Comparison of ENCODE assay signal across 1 cellular context in the genomic region with DNA sequence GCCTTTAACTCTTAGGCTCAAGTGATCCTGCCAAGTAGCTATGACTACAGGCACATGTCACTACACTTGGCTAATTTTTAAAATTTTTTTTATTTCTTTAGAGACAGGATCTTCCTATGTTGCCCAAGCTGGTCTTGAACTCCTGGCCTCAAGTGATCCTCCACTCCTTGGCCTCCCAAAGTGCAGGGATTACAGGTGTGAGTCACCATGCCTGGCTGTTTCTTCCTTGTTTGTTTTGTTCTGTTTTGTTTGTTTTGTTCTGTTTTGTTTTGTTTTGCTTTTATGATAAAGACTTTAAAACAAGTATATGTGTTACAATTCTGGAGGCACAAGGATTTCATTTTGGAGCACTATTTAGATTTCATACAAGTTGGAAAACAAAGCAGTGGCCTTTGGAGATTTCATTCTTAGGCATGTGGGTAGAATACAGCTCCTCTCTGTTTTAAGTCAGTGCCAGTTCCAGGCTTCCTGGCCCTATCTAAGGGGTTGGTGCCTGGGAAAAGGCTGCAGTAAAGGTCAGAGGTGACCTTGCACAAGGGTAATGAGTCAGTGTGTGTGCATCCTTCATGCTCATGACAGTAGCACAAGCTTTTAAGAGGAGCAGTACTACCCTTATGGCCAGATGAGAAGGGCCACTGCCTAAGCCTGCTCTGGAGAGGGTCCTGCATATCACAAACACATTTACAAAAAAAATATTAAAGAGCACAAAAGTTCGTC.
A peak's percentile ranks its signal among the peaks of the same experiment; 100 is the strongest.
TF ChIP-seq lines count a peak whose summit lies in the region.

No MANE protein-coding gene starts in this region.

TF ChIP-seq in HepG2, 621 proteins besides CTCF, POLR2A, EP300 and RAD21 (continued from another document and continues in another):
- TF ChIP-seq, protein P1, sequence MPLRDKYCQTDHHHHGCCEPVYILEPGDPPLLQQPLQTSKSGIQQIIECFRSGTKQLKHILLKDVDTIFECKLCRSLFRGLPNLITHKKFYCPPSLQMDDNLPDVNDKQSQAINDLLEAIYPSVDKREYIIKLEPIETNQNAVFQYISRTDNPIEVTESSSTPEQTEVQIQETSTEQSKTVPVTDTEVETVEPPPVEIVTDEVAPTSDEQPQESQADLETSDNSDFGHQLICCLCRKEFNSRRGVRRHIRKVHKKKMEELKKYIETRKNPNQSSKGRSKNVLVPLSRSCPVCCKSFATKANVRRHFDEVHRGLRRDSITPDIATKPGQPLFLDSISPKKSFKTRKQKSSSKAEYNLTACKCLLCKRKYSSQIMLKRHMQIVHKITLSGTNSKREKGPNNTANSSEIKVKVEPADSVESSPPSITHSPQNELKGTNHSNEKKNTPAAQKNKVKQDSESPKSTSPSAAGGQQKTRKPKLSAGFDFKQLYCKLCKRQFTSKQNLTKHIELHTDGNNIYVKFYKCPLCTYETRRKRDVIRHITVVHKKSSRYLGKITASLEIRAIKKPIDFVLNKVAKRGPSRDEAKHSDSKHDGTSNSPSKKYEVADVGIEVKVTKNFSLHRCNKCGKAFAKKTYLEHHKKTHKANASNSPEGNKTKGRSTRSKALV (CRISPR knock-in tag; IDR thresholded peaks at IDR 0.05): no peak
- TF ChIP-seq THAP11 (CRISPR knock-in tag; IDR thresholded peaks at IDR 0.05): no peak
- TF ChIP-seq ZNF781 (CRISPR knock-in tag; IDR thresholded peaks at IDR 0.05; ENCODE audit: borderline replicate concordance, not compliant biosample characterization): no peak
- no peak for TF ChIP-seq TOE1 (CRISPR knock-in tag; IDR thresholded peaks at IDR 0.05)
- no peak for TF ChIP-seq ZNF33A (CRISPR knock-in tag; IDR thresholded peaks at IDR 0.05; ENCODE audit: borderline replicate concordance)
- no peak for TF ChIP-seq PTBP1 (IDR thresholded peaks at IDR 0.05; ENCODE audit: low read depth, low read length, poor library complexity, severe bottlenecking)
- TF ChIP-seq ZNF333 (CRISPR knock-in tag; IDR thresholded peaks at IDR 0.05; ENCODE audit: borderline replicate concordance): no peak
- TF ChIP-seq ZNF670 (CRISPR knock-in tag; IDR thresholded peaks at IDR 0.05; ENCODE audit: borderline replicate concordance): peak; percentile 54; the same call in 1 of the 2 replicates
- TF ChIP-seq ZNF839 (CRISPR knock-in tag; IDR thresholded peaks at IDR 0.05; ENCODE audit: borderline replicate concordance): no peak
- TF ChIP-seq ZNF296 (CRISPR knock-in tag; conservative IDR thresholded peaks at IDR 0.05): no peak
- TF ChIP-seq HNRNPUL1 (IDR thresholded peaks at IDR 0.05; ENCODE audit: low read depth, low read length): no peak
- TF ChIP-seq, protein P2, sequence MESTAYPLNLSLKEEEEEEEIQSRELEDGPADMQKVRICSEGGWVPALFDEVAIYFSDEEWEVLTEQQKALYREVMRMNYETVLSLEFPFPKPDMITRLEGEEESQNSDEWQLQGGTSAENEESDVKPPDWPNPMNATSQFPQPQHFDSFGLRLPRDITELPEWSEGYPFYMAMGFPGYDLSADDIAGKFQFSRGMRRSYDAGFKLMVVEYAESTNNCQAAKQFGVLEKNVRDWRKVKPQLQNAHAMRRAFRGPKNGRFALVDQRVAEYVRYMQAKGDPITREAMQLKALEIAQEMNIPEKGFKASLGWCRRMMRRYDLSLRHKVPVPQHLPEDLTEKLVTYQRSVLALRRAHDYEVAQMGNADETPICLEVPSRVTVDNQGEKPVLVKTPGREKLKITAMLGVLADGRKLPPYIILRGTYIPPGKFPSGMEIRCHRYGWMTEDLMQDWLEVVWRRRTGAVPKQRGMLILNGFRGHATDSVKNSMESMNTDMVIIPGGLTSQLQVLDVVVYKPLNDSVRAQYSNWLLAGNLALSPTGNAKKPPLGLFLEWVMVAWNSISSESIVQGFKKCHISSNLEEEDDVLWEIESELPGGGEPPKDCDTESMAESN (CRISPR knock-in tag; conservative IDR thresholded peaks at IDR 0.05): no peak
- no peak for TF ChIP-seq ELF1 (CRISPR knock-in tag; IDR thresholded peaks at IDR 0.05)
- TF ChIP-seq, protein P3, sequence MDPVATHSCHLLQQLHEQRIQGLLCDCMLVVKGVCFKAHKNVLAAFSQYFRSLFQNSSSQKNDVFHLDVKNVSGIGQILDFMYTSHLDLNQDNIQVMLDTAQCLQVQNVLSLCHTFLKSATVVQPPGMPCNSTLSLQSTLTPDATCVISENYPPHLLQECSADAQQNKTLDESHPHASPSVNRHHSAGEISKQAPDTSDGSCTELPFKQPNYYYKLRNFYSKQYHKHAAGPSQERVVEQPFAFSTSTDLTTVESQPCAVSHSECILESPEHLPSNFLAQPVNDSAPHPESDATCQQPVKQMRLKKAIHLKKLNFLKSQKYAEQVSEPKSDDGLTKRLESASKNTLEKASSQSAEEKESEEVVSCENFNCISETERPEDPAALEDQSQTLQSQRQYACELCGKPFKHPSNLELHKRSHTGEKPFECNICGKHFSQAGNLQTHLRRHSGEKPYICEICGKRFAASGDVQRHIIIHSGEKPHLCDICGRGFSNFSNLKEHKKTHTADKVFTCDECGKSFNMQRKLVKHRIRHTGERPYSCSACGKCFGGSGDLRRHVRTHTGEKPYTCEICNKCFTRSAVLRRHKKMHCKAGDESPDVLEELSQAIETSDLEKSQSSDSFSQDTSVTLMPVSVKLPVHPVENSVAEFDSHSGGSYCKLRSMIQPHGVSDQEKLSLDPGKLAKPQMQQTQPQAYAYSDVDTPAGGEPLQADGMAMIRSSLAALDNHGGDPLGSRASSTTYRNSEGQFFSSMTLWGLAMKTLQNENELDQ (CRISPR knock-in tag; IDR thresholded peaks at IDR 0.05; ENCODE audit: borderline replicate concordance): no peak
- TF ChIP-seq, protein P4, sequence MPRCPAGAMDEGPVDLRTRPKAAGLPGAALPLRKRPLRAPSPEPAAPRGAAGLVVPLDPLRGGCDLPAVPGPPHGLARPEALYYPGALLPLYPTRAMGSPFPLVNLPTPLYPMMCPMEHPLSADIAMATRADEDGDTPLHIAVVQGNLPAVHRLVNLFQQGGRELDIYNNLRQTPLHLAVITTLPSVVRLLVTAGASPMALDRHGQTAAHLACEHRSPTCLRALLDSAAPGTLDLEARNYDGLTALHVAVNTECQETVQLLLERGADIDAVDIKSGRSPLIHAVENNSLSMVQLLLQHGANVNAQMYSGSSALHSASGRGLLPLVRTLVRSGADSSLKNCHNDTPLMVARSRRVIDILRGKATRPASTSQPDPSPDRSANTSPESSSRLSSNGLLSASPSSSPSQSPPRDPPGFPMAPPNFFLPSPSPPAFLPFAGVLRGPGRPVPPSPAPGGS (CRISPR knock-in tag; IDR thresholded peaks at IDR 0.05): no peak
- TF ChIP-seq ZNF207 (IDR thresholded peaks at IDR 0.05; ENCODE audit: borderline replicate concordance): no peak
- no peak for TF ChIP-seq ZNF331 (CRISPR knock-in tag; IDR thresholded peaks at IDR 0.05)
- no peak for TF ChIP-seq ZSCAN21 (CRISPR knock-in tag; IDR thresholded peaks at IDR 0.05; ENCODE audit: borderline replicate concordance)
- TF ChIP-seq MYC (CRISPR knock-in tag; IDR thresholded peaks at IDR 0.05; ENCODE audit: borderline replicate concordance): no peak
- TF ChIP-seq, protein P5, sequence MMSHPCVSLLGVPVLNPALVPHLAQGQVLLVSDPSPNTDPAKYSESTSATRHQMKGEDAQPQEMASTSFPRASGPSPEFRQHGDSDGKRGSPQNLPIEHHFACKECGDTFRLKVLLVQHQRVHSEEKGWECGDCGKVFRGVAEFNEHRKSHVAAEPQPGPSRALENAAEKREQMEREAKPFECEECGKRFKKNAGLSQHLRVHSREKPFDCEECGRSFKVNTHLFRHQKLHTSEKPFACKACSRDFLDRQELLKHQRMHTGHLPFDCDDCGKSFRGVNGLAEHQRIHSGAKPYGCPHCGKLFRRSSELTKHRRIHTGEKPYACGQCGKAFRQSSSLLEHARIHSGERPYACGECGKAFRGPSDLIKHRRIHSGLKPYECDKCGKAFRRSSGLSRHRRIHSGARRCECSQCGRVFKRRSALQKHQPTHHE (CRISPR knock-in tag; IDR thresholded peaks at IDR 0.05; ENCODE audit: borderline replicate concordance): no peak
- TF ChIP-seq ZNF354B (CRISPR knock-in tag; IDR thresholded peaks at IDR 0.05): no peak
- TF ChIP-seq CENPT (CRISPR knock-in tag; IDR thresholded peaks at IDR 0.05; ENCODE audit: low read depth): no peak
- TF ChIP-seq ZNF343 (CRISPR knock-in tag; IDR thresholded peaks at IDR 0.05): no peak
- TF ChIP-seq ZBTB3 (CRISPR knock-in tag; IDR thresholded peaks at IDR 0.05; ENCODE audit: borderline replicate concordance, low read depth): no peak
- no peak for TF ChIP-seq TBP (CRISPR knock-in tag; IDR thresholded peaks at IDR 0.05)
- TF ChIP-seq, protein P6, sequence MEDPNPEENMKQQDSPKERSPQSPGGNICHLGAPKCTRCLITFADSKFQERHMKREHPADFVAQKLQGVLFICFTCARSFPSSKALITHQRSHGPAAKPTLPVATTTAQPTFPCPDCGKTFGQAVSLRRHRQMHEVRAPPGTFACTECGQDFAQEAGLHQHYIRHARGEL (CRISPR knock-in tag; IDR thresholded peaks at IDR 0.05): no peak
- TF ChIP-seq ADNP (CRISPR knock-in tag; IDR thresholded peaks at IDR 0.05): 0 out of 2 replicates have a peak, but pooled peaks have one; percentile 48
- no peak for TF ChIP-seq MEIS2 (CRISPR knock-in tag; IDR thresholded peaks at IDR 0.05)
- no peak for TF ChIP-seq ZNF501 (CRISPR knock-in tag; IDR thresholded peaks at IDR 0.05)
- TF ChIP-seq ZNF773 (CRISPR knock-in tag; IDR thresholded peaks at IDR 0.05; ENCODE audit: borderline replicate concordance): no peak
- TF ChIP-seq, protein P7, sequence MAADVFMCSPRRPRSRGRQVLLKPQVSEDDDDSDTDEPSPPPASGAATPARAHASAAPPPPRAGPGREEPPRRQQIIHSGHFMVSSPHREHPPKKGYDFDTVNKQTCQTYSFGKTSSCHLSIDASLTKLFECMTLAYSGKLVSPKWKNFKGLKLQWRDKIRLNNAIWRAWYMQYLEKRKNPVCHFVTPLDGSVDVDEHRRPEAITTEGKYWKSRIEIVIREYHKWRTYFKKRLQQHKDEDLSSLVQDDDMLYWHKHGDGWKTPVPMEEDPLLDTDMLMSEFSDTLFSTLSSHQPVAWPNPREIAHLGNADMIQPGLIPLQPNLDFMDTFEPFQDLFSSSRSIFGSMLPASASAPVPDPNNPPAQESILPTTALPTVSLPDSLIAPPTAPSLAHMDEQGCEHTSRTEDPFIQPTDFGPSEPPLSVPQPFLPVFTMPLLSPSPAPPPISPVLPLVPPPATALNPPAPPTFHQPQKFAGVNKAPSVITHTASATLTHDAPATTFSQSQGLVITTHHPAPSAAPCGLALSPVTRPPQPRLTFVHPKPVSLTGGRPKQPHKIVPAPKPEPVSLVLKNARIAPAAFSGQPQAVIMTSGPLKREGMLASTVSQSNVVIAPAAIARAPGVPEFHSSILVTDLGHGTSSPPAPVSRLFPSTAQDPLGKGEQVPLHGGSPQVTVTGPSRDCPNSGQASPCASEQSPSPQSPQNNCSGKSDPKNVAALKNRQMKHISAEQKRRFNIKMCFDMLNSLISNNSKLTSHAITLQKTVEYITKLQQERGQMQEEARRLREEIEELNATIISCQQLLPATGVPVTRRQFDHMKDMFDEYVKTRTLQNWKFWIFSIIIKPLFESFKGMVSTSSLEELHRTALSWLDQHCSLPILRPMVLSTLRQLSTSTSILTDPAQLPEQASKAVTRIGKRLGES (CRISPR knock-in tag; IDR thresholded peaks at IDR 0.05; ENCODE audit: borderline replicate concordance): no peak
- TF ChIP-seq, protein P8, sequence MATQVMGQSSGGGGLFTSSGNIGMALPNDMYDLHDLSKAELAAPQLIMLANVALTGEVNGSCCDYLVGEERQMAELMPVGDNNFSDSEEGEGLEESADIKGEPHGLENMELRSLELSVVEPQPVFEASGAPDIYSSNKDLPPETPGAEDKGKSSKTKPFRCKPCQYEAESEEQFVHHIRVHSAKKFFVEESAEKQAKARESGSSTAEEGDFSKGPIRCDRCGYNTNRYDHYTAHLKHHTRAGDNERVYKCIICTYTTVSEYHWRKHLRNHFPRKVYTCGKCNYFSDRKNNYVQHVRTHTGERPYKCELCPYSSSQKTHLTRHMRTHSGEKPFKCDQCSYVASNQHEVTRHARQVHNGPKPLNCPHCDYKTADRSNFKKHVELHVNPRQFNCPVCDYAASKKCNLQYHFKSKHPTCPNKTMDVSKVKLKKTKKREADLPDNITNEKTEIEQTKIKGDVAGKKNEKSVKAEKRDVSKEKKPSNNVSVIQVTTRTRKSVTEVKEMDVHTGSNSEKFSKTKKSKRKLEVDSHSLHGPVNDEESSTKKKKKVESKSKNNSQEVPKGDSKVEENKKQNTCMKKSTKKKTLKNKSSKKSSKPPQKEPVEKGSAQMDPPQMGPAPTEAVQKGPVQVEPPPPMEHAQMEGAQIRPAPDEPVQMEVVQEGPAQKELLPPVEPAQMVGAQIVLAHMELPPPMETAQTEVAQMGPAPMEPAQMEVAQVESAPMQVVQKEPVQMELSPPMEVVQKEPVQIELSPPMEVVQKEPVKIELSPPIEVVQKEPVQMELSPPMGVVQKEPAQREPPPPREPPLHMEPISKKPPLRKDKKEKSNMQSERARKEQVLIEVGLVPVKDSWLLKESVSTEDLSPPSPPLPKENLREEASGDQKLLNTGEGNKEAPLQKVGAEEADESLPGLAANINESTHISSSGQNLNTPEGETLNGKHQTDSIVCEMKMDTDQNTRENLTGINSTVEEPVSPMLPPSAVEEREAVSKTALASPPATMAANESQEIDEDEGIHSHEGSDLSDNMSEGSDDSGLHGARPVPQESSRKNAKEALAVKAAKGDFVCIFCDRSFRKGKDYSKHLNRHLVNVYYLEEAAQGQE (IDR thresholded peaks at IDR 0.05; ENCODE audit: borderline replicate concordance in 1 of 2, low read depth in 1 of 2, low read length in 2 of 2): no peak
- TF ChIP-seq ZFP90 (CRISPR knock-in tag; IDR thresholded peaks at IDR 0.05; ENCODE audit: borderline replicate concordance): no peak
- peak; percentile 13; the same call in 1 of the 2 replicates for TF ChIP-seq ZNF644 (CRISPR knock-in tag; IDR thresholded peaks at IDR 0.05; ENCODE audit: low read depth)
- TF ChIP-seq PPARG (CRISPR knock-in tag; conservative IDR thresholded peaks at IDR 0.05): peak; percentile 51; the same call in 1 of the 2 replicates
- TF ChIP-seq, protein P9, sequence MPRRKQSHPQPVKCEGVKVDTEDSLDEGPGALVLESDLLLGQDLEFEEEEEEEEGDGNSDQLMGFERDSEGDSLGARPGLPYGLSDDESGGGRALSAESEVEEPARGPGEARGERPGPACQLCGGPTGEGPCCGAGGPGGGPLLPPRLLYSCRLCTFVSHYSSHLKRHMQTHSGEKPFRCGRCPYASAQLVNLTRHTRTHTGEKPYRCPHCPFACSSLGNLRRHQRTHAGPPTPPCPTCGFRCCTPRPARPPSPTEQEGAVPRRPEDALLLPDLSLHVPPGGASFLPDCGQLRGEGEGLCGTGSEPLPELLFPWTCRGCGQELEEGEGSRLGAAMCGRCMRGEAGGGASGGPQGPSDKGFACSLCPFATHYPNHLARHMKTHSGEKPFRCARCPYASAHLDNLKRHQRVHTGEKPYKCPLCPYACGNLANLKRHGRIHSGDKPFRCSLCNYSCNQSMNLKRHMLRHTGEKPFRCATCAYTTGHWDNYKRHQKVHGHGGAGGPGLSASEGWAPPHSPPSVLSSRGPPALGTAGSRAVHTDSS (CRISPR knock-in tag; conservative IDR thresholded peaks at IDR 0.05): no peak
- peak; percentile 40; the same call in 1 of the 2 replicates for TF ChIP-seq KDM1A (CRISPR knock-in tag; IDR thresholded peaks at IDR 0.05)
- TF ChIP-seq NR2C2 (CRISPR knock-in tag; IDR thresholded peaks at IDR 0.05; ENCODE audit: borderline replicate concordance): peak; percentile 61; the same call in 1 of the 2 replicates
- TF ChIP-seq JDP2 (CRISPR knock-in tag; IDR thresholded peaks at IDR 0.05; ENCODE audit: borderline replicate concordance): no peak
- no peak for TF ChIP-seq PRMT3 (CRISPR knock-in tag; IDR thresholded peaks at IDR 0.05; ENCODE audit: borderline replicate concordance, low read depth)
- TF ChIP-seq TRIM24 (CRISPR knock-in tag; IDR thresholded peaks at IDR 0.05): no peak
- TF ChIP-seq KDM4B (CRISPR knock-in tag; IDR thresholded peaks at IDR 0.05): no peak
